In the genomic region with DNA sequence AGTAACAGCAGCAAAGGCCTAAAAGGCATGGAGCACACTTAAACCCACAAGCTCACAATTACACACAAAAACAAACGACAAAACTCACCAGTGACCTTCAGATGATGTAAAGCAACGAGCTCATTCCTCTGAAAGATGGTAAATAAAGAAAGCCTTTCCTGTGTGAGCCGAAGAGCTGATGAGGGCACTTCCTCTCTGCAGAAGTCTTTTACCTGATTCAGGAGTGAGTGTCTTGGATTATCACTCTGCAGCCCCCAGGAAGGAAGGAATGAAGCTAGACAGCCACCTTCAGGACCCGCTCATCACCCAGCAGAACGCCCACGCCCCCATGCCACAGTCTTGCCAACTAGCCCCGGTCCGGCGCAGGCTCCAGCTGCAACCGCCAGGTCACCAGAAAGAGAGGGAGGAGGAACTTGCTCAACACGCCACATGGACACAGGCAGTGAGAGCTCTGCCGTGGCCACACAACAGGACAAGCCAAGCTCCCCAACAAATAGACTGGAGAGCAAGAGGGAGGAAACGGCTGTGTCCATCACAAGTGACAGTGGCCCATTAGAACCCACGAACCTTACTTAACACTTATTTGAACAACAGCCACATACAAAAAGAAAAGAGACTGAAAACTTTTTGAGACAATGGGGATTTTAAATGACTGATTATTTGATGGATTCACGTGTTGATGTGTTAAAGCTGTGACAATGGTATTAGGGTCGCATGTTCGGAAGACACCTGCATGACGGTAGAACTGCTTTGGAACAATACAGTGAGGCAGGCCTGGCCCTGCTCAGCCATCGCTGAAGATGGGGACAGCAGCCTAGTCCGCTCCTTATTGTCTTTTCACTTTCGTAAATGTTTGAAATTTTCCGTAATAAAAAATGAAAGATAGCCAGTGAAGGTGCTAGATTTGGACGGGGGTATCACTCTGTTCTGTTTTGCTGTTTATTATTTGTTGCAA, we compare ENCODE assay signal across 9 cellular contexts.
A peak's percentile ranks its signal among the peaks of the same experiment; 100 is the strongest.
DNase-seq lines count a peak whose midpoint lies in the region; ATAC-seq and TF ChIP-seq lines count a peak whose summit lies in the region.
"Had no signal": no experiment of that assay in that cellular context is flagged by ENCODE, and none has a peak within 500 bp of the region (broad histone marks: within the 10 kb centered on the region; RNA-seq: fewer than 3 reads in every experiment).

No MANE protein-coding gene starts in this region.

- peaks cover 3% of the 10 kb centered on the region for H3K36me3 ChIP-seq in CD4-positive, CD25-positive, alpha-beta regulatory T cell (ENCODE audit: control insufficient read depth, insufficient read depth, low read length)
- H3K36me3 ChIP-seq in colonic mucosa (no peaks in the 10 kb centered on the region), osteoblast (ENCODE audit: insufficient read depth, low read length) (no peaks in the 10 kb centered on the region)

- H3K4me3 ChIP-seq in CD4-positive, CD25-positive, alpha-beta regulatory T cell (ENCODE audit: low read depth, low read length) = no peak overlapping the region
- H3K4me3 ChIP-seq in colonic mucosa = no peak overlapping the region
- no peak overlapping the region for H3K4me3 ChIP-seq in osteoblast (ENCODE audit: insufficient read depth, low read length)

- H3K4me1 Mint-ChIP-seq in CD4-positive, CD25-positive, alpha-beta regulatory T cell = peaks cover 26 to 80% (median 53%) of the 10 kb centered on the region in 4 donors

- no peaks in the 10 kb centered on the region for H3K27me3 Mint-ChIP-seq in CD4-positive, CD25-positive, alpha-beta regulatory T cell

- intact Hi-C loops in colonic mucosa (cut with DNase I) = no loop called here

- no peaks in the 10 kb centered on the region for H4K20me1 ChIP-seq in osteoblast (ENCODE audit: insufficient read depth, low read length)

- peaks cover 8% of the 10 kb centered on the region for H3K36me3 Mint-ChIP-seq in CD4-positive, CD25-positive, alpha-beta regulatory T cell

- H2AFZ ChIP-seq in osteoblast (ENCODE audit: low read length) = no peak overlapping the region

- TF ChIP-seq CTCF in colonic mucosa (IDR thresholded peaks at IDR 0.05) = no peak
- TF ChIP-seq CTCF in osteoblast (IDR thresholded peaks at IDR 0.05; ENCODE audit: extremely low read depth, low read depth, low read length) = no peak

- H3K4me3 Mint-ChIP-seq in CD4-positive, CD25-positive, alpha-beta regulatory T cell = peak overlapping the region; percentile 36 to 95 (median 84)

- H3K27ac Mint-ChIP-seq in CD4-positive, CD25-positive, alpha-beta regulatory T cell = peak overlapping the region; percentile 97 to 98 (median 98)

- H3K9ac ChIP-seq in colonic mucosa (ENCODE audit: low read depth in 2 of 2, low read length in 2 of 2) = no peak overlapping the region

- no peaks in the 10 kb centered on the region for H3K9me3 Mint-ChIP-seq in CD4-positive, CD25-positive, alpha-beta regulatory T cell

- H3K4me1 ChIP-seq in CD4-positive, CD25-positive, alpha-beta regulatory T cell (ENCODE audit: control insufficient read depth, insufficient read depth, low read length, poor library complexity, severe bottlenecking) = peaks cover 38% of the 10 kb centered on the region
- peaks cover 6% of the 10 kb centered on the region for H3K4me1 ChIP-seq in colonic mucosa
- H3K4me1 ChIP-seq in osteoblast (ENCODE audit: insufficient read depth, low read length) = peaks cover 34% of the 10 kb centered on the region

- H3K27ac ChIP-seq in CD4-positive, CD25-positive, alpha-beta regulatory T cell (ENCODE audit: insufficient read depth, low read length, poor library complexity, severe bottlenecking) = no peak overlapping the region
- H3K27ac ChIP-seq in colonic mucosa = no peak overlapping the region
- peak overlapping the region; percentile 99 for H3K27ac ChIP-seq in osteoblast (ENCODE audit: low read depth, low read length)

- no peak for ATAC-seq in CD4-positive, CD25-positive, alpha-beta regulatory T cell (ENCODE audit: low read depth in 2 of 2)
- ATAC-seq in HG03097 (IDR thresholded peaks at IDR 0.05; ENCODE audit: low FRiP score, unreplicated experiment) = no peak
- ATAC-seq in HG02571 (IDR thresholded peaks at IDR 0.05; ENCODE audit: unreplicated experiment) = no peak

- peaks cover 42% of the 10 kb centered on the region for H3K79me2 ChIP-seq in osteoblast (ENCODE audit: insufficient read depth, low read length)

- DNase-seq in CD4-positive, CD25-positive, alpha-beta regulatory T cell = no peak
- DNase-seq in MV-4-11 (lab: John Stamatoyannopoulos, UW) (peak; percentile 57), colonic mucosa (peak; percentile 17), osteoblast (ENCODE audit: insufficient read length, low spot score, missing footprints) (peak; percentile 41), NCI-H187 treated with DMSO at 0.1 percent for 48 hours (lab: John Stamatoyannopoulos, UW) (no peak), GM19238 (ENCODE audit: insufficient read length, low spot score) (no peak)
- DNase-seq: KG1 had no signal

- H3K9me3 ChIP-seq in CD4-positive, CD25-positive, alpha-beta regulatory T cell (ENCODE audit: control insufficient read depth in 2 of 2, low read length in 2 of 2) = no peaks in the 10 kb centered on the region
- H3K9me3 ChIP-seq in colonic mucosa (no peaks in the 10 kb centered on the region), osteoblast (ENCODE audit: low read depth, low read length) (no peaks in the 10 kb centered on the region)

- H3K4me2 ChIP-seq in osteoblast (ENCODE audit: insufficient read depth, low read length) = peak overlapping the region; percentile 79

- H3K27me3 ChIP-seq in CD4-positive, CD25-positive, alpha-beta regulatory T cell (ENCODE audit: control insufficient read depth, insufficient read depth, low read length) = no peaks in the 10 kb centered on the region
- no peaks in the 10 kb centered on the region for H3K27me3 ChIP-seq in colonic mucosa
- no peaks in the 10 kb centered on the region for H3K27me3 ChIP-seq in osteoblast (ENCODE audit: insufficient read depth, low read length)

Comparison
In these comparisons a context has a peak if more than half of its experiments do, and no peak if none do; other contexts are left out.
1. DNase-seq: peak in MV-4-11 (single experiment), colonic mucosa (single experiment) and osteoblast (single experiment); none in CD4-positive, CD25-positive, alpha-beta regulatory T cell (0 of 3), NCI-H187 treated with DMSO at 0.1 percent for 48 hours (single experiment) and GM19238 (single experiment).